8 cellular contexts compared by ENCODE assay signal in the genomic region with DNA sequence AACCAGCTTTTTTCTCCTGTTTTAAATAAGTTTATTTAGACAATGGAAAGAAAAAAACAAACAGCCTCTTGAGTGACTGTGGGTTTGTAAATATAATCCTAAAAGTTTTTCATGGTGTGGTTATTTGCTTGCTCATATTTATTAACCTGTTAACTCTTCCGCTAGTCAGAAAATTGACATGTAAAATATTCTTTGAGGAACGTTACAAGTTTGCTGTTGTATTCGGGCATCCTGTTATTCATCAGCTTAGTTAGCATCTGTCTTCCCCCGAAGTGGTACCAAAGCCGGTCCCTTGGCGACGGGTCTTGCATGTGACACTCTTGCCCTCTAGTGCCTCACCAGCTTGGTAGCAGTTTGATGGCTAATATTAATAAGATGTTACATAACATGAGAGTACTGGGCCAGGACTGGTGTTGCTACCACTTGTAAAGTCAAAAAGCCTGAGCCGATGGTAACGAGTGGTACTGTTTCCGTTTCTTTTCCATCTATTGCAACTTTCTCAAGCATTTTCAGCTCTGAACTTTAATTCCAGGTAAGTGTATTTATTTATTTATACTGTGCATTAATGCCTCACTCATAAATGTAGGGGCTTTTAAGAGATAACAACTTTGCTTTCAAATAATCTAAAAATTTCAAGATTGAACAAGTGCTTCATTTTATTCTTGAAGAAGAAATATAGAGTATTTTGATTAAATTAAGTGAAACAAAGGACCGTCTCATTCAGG. TPM values are rescaled to one million over a fixed set of nuclear protein-coding genes. Genes with fewer than 3 reads are reported as not detected.
DNase-seq lines count a peak whose midpoint lies in the region; ATAC-seq, FAIRE-seq and TF ChIP-seq lines count a peak whose summit lies in the region.

A gene (plus strand): TSS at position 426 of the 725 bp plus-strand sequence. CDS start 19,425 bp downstream, outside the sequence.

- 15 to 17% methylated on average over 11 of the region's 11 CpGs for WGBS in pancreas, 2 donors

- CTCF ChIA-PET in activated CD8-positive, alpha-beta T cell treated with anti-CD3 and anti-CD28 coated beads for 36 hours (lab: Charles Lee) = interaction anchor here (0.6 kb wide), 1 partner anchor 231 kb away, joined by 3 read pairs; no protein-coding TSS in a partner anchor

- peak within 1 kb of the TSS; percentile 5 to 48 (median 25) for H3K4me3 ChIP-seq in pancreas

- no peak within 1 kb of the TSS for H3K27ac Mint-ChIP-seq in activated CD8-positive, alpha-beta T cell treated with anti-CD3 and anti-CD28 coated beads for 36 hours

- peak; percentile 77 for ATAC-seq in HG02870 (IDR thresholded peaks at IDR 0.05; ENCODE audit: unreplicated experiment)
- peak; percentile 66 for ATAC-seq in activated CD8-positive, alpha-beta T cell treated with anti-CD3 and anti-CD28 coated beads for 36 hours
- ATAC-seq in pancreas = peak; percentile 69 to 91 (median 87)

- peak within 1 kb of the TSS; percentile 24 for H3K4me3 Mint-ChIP-seq in activated CD8-positive, alpha-beta T cell treated with anti-CD3 and anti-CD28 coated beads for 36 hours

- no peak within 1 kb of the TSS for H3K27ac ChIP-seq in pancreas

- no peaks in the 10 kb centered on the region for H3K36me3 ChIP-seq in pancreas

- DNase-seq in 8988T (peak; percentile 56), GM04504 (ENCODE audit: low read depth) (peak; percentile 20), NCI-H2171 treated with DMSO at 0.1 percent for 48 hours (lab: John Stamatoyannopoulos, UW) (peak; percentile 73), globus pallidus (ENCODE audit: low spot score) (peak; percentile 91), pancreas (peak in 4 of 6 donors; percentile 39 to 53 (median 42)), NCI-H1048 (lab: John Stamatoyannopoulos, UW) (no peak)
- peak; percentile 40 for DNase-seq in activated CD8-positive, alpha-beta T cell treated with anti-CD3 and anti-CD28 coated beads for 36 hours

- no peaks in the 10 kb centered on the region for H3K9me3 Mint-ChIP-seq in activated CD8-positive, alpha-beta T cell treated with anti-CD3 and anti-CD28 coated beads for 36 hours

- no peaks in the 10 kb centered on the region for H3K9me3 ChIP-seq in pancreas

- peaks cover 0 to 11% (median 5%) of the 10 kb centered on the region in 4 donors for H3K27me3 ChIP-seq in pancreas

- intact Hi-C loops in activated CD8-positive, alpha-beta T cell treated with anti-CD3 and anti-CD28 coated beads for 36 hours (cut with micrococcal nuclease) = no loop called here
- intact Hi-C loops in pancreas (cut with DNase I) = no loop called here

- peaks cover 0 to 4% (median 0%) of the 10 kb centered on the region in 3 donors for H3K4me1 ChIP-seq in pancreas

- no peak for TF ChIP-seq CTCF in activated CD8-positive, alpha-beta T cell treated with anti-CD3 and anti-CD28 coated beads for 36 hours (IDR thresholded peaks at IDR 0.05)
- TF ChIP-seq CTCF in pancreas (IDR thresholded peaks at IDR 0.05) = no peak

- FAIRE-seq in pancreas (lab: Jason Lieb, UNC) = peak; percentile 13

- POLR2A ChIA-PET in activated CD8-positive, alpha-beta T cell treated with anti-CD3 and anti-CD28 coated beads for 36 hours (lab: Charles Lee) = no interaction called here

- H3K36me3 Mint-ChIP-seq in activated CD8-positive, alpha-beta T cell treated with anti-CD3 and anti-CD28 coated beads for 36 hours (ENCODE audit: low read depth) = no peaks in the 10 kb centered on the region

- peaks cover 28% of the 10 kb centered on the region for H3K27me3 Mint-ChIP-seq in activated CD8-positive, alpha-beta T cell treated with anti-CD3 and anti-CD28 coated beads for 36 hours

- H3K4me1 Mint-ChIP-seq in activated CD8-positive, alpha-beta T cell treated with anti-CD3 and anti-CD28 coated beads for 36 hours (ENCODE audit: low read depth) = peaks cover 6% of the 10 kb centered on the region

RNA-seq across cellular contexts. Expression of the gene that starts here (rescaled TPM):
- not detected for total RNA-seq in activated CD8-positive, alpha-beta T cell treated with anti-CD3 and anti-CD28 coated beads for 36 hours
- total RNA-seq in pancreas = not detected
- under 1 TPM in 1 of 2 donors, not detected in 1; 0.02 TPM for polyA plus RNA-seq in pancreas

Comparison
In these comparisons a context has a peak if more than half of its experiments do, and no peak if none do; other contexts are left out.
1. Peak in DNase-seq and ATAC-seq in activated CD8-positive, alpha-beta T cell treated with anti-CD3 and anti-CD28 coated beads for 36 hours; RNA of the gene not detected or under 1 TPM.
2. Peak in DNase-seq, ATAC-seq and H3K4me3 ChIP-seq in pancreas; RNA of the gene not detected or under 1 TPM.